In the genomic region with DNA sequence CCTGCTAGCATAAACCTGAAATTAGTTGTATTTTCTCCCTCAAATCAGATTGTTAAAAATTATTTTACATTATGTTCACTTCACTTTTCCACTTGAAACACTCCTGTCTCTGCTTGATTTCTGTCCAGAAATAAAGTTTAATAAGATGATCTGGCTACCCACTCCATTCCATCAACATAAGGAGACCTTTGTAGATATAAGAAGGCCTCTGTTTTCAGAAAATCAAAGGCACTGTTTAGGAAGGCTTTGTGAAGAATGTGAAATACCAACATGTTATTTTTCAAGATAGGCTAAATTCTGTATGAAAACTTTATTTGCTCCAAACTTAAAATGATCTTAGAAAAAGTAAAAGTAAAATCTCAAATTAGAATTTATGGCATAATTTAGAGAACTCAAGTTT, we compare ENCODE assay signal across 21 cellular contexts. TPM values are rescaled to one million over a fixed set of nuclear protein-coding genes. Genes with fewer than 3 reads are reported as not detected.
DNase-seq lines count a peak whose midpoint lies in the region; ATAC-seq, FAIRE-seq and TF ChIP-seq lines count a peak whose summit lies in the region.
"Had no signal": no experiment of that assay in that cellular context is flagged by ENCODE, and none has a peak within 500 bp of the region (broad histone marks: within the 10 kb centered on the region; RNA-seq: fewer than 3 reads in every experiment).

No MANE protein-coding gene starts in this region.

- TF ChIP-seq CTCF in VCaP (conservative IDR thresholded peaks at IDR 0.05) (no peak), HFFc6 (IDR thresholded peaks at IDR 0.05) (no peak), D721Med (IDR thresholded peaks at IDR 0.05; ENCODE audit: insufficient read depth, missing control alignments) (no peak)

- no peak for FAIRE-seq in D721Med (lab: Jason Lieb, UNC)
- FAIRE-seq: A204.1, GM18507 had no signal

- POLR2A ChIA-PET in naive thymus-derived CD8-positive, alpha-beta T cell (lab: Charles Lee): no interaction called here

- no peaks in the 10 kb centered on the region for H3K36me3 Mint-ChIP-seq in activated naive CD8-positive, alpha-beta T cell treated with anti-CD3 and anti-CD28 coated beads for 36 hours
- no peaks in the 10 kb centered on the region for H3K36me3 Mint-ChIP-seq in activated naive CD8-positive, alpha-beta T cell treated with anti-CD3 and anti-CD28 coated beads, Interleukin-2, amount 50 U/mL, for 24 hours (ENCODE audit: low read depth)
- H3K36me3 Mint-ChIP-seq in naive thymus-derived CD8-positive, alpha-beta T cell: no peaks in the 10 kb centered on the region
- H3K36me3 Mint-ChIP-seq in HFFc6 (ENCODE audit: low read depth): peaks cover 64% of the 10 kb centered on the region
- H3K36me3 Mint-ChIP-seq: CD4-positive, CD25-positive, alpha-beta regulatory T cell; CD8-positive, alpha-beta T cell had no signal

- peaks cover 6% of the 10 kb centered on the region for H3K4me1 Mint-ChIP-seq in activated naive CD8-positive, alpha-beta T cell treated with anti-CD3 and anti-CD28 coated beads for 36 hours
- H3K4me1 Mint-ChIP-seq in activated naive CD8-positive, alpha-beta T cell treated with anti-CD3 and anti-CD28 coated beads, Interleukin-2, amount 50 U/mL, for 24 hours: peaks cover 10% of the 10 kb centered on the region
- H3K4me1 Mint-ChIP-seq in naive thymus-derived CD8-positive, alpha-beta T cell: no peaks in the 10 kb centered on the region
- peaks cover 40% of the 10 kb centered on the region for H3K4me1 Mint-ChIP-seq in HFFc6 (ENCODE audit: low read depth)
- H3K4me1 Mint-ChIP-seq: B cell; CD4-positive, CD25-positive, alpha-beta regulatory T cell had no signal

- no peak for ATAC-seq in activated naive CD8-positive, alpha-beta T cell treated with anti-CD3 and anti-CD28 coated beads, Interleukin-2, amount 50 U/mL, for 24 hours
- ATAC-seq in naive thymus-derived CD8-positive, alpha-beta T cell: no peak
- ATAC-seq: CD8-positive, alpha-beta T cell; GM23338; HCT116 had no signal

- peak overlapping the region; percentile 23 for H3K27ac Mint-ChIP-seq in activated naive CD8-positive, alpha-beta T cell treated with anti-CD3 and anti-CD28 coated beads for 36 hours
- H3K27ac Mint-ChIP-seq in activated naive CD8-positive, alpha-beta T cell treated with anti-CD3 and anti-CD28 coated beads, Interleukin-2, amount 50 U/mL, for 24 hours: no peak overlapping the region
- no peak overlapping the region for H3K27ac Mint-ChIP-seq in naive thymus-derived CD8-positive, alpha-beta T cell
- no peak overlapping the region for H3K27ac Mint-ChIP-seq in HFFc6
- H3K27ac Mint-ChIP-seq: B cell; CD4-positive, CD25-positive, alpha-beta regulatory T cell; CD8-positive, alpha-beta T cell; GM23338; H9 had no signal

- DNase-seq in activated naive CD8-positive, alpha-beta T cell treated with anti-CD3 and anti-CD28 coated beads for 36 hours: no peak
- no peak for DNase-seq in activated naive CD8-positive, alpha-beta T cell treated with anti-CD3 and anti-CD28 coated beads, Interleukin-2, amount 50 U/mL, for 24 hours
- DNase-seq in foreskin melanocyte (peak; percentile 63), HFFc6 (no peak), D721Med (ENCODE audit: insufficient read length, low spot score) (no peak)
- no peak for DNase-seq in naive thymus-derived CD8-positive, alpha-beta T cell
- DNase-seq: CD4-positive, CD25-positive, alpha-beta regulatory T cell; CD8-positive, alpha-beta T cell; DMS53; DMS79 treated with DMSO at 0.1 percent for 48 hours; GF-D8; H9 had no signal

- H3K9me3 Mint-ChIP-seq in activated naive CD8-positive, alpha-beta T cell treated with anti-CD3 and anti-CD28 coated beads for 36 hours: no peaks in the 10 kb centered on the region
- no peaks in the 10 kb centered on the region for H3K9me3 Mint-ChIP-seq in activated naive CD8-positive, alpha-beta T cell treated with anti-CD3 and anti-CD28 coated beads, Interleukin-2, amount 50 U/mL, for 24 hours
- no peaks in the 10 kb centered on the region for H3K9me3 Mint-ChIP-seq in naive thymus-derived CD8-positive, alpha-beta T cell
- no peaks in the 10 kb centered on the region for H3K9me3 Mint-ChIP-seq in HFFc6
- H3K9me3 Mint-ChIP-seq: CD4-positive, CD25-positive, alpha-beta regulatory T cell; CD8-positive, alpha-beta T cell; GM23338; H9 had no signal

- H3K4me3 Mint-ChIP-seq in activated naive CD8-positive, alpha-beta T cell treated with anti-CD3 and anti-CD28 coated beads for 36 hours: no peak overlapping the region
- H3K4me3 Mint-ChIP-seq in activated naive CD8-positive, alpha-beta T cell treated with anti-CD3 and anti-CD28 coated beads, Interleukin-2, amount 50 U/mL, for 24 hours: no peak overlapping the region
- H3K4me3 Mint-ChIP-seq in naive thymus-derived CD8-positive, alpha-beta T cell: no peak overlapping the region
- H3K4me3 Mint-ChIP-seq in HFFc6: no peak overlapping the region
- H3K4me3 Mint-ChIP-seq: B cell; CD4-positive, CD25-positive, alpha-beta regulatory T cell; CD8-positive, alpha-beta T cell; GM23338; H9 had no signal

- no peaks in the 10 kb centered on the region for H3K27me3 Mint-ChIP-seq in activated naive CD8-positive, alpha-beta T cell treated with anti-CD3 and anti-CD28 coated beads for 36 hours
- no peaks in the 10 kb centered on the region for H3K27me3 Mint-ChIP-seq in activated naive CD8-positive, alpha-beta T cell treated with anti-CD3 and anti-CD28 coated beads, Interleukin-2, amount 50 U/mL, for 24 hours
- H3K27me3 Mint-ChIP-seq in naive thymus-derived CD8-positive, alpha-beta T cell: no peaks in the 10 kb centered on the region
- peaks cover 1% of the 10 kb centered on the region; the same call in 1 of the 2 replicates for H3K27me3 Mint-ChIP-seq in HFFc6 (ENCODE audit: insufficient read depth)
- H3K27me3 Mint-ChIP-seq: B cell had no signal

- peak overlapping the region; percentile 74 for H3K27ac ChIP-seq in VCaP
- H3K27ac ChIP-seq: 22Rv1, BLaER1, C4-2B had no signal

RNA-seq across cellular contexts. Expression of a gene that starts 15.1 kb away (rescaled TPM):
- under 1 TPM; 0.52 to 0.78 TPM for total RNA-seq in activated naive CD8-positive, alpha-beta T cell treated with anti-CD3 and anti-CD28 coated beads for 36 hours
- total RNA-seq in naive thymus-derived CD8-positive, alpha-beta T cell: under 1 TPM; 0.25 to 0.60 TPM
- polyA plus RNA-seq in naive thymus-derived CD8-positive, alpha-beta T cell: 1 to 10 TPM in 2 of 3 donors, under 1 TPM in 1; 0.49 to 2.9 (median 1.4) TPM
- total RNA-seq in HFFc6 (2021; fragmentation: NEBNext Ultra II Directional; extraction: Animal tissue kit (Norgen Biotek cat#: 25700)): 100 to 1,000 TPM; 110 to 184 (median 160) TPM

Comparison
In these comparisons a context has a peak if more than half of its experiments do, and no peak if none do; other contexts are left out.
1. RNA of a gene that starts 15.1 kb away (total RNA-seq): 110 to 184 TPM in HFFc6; 0.52 to 0.78 TPM in activated naive CD8-positive, alpha-beta T cell treated with anti-CD3 and anti-CD28 coated beads for 36 hours and 0.25 to 0.60 TPM in naive thymus-derived CD8-positive, alpha-beta T cell; every median in the first group is over 10 times any median in the second.